ENCODE assay signal across 8 cellular contexts in the genomic region with DNA sequence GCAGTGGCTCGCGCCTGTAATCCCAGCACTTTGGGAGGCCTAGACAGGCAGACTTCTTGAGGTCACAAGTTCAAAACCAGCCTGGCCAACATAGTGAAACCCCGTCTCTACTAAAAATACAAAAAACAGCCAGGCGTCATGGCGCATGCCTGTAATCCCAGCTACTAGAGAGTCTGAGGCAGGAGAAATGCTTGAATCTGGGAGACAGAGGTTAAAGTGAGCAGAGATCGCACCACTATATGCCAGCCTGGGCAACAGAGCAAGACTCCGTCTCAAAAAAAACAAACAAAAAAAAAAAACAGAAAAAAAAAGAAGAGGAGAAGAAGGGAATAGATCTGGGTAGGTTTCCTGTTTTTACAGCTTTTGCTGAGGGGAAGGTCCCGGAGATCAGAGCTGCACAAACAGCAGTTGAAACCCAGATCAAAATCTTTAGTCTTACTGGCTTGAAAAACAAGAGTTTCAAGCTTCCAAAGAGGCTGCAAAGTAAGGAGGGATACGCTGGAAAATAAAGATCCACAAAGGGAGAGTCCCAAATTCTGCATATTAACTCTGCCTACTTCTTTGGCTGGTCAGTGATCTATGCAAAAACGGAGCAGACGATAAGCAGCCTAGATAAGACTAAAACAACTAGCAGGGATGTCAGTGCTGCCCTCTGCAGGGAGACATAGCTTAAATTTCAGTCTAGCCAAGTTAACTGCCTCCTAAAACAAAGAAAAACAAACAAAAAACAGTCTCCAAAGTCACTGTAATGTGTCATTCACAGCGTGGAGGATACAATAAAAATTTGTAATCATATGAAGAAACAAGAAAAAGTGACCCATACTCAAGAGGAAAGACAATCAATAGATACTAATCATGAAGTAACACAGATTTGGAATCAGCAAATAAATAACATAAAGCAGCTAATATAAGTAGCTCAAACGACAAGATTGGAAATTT.
DNase-seq lines count a peak whose midpoint lies in the region; ATAC-seq and TF ChIP-seq lines count a peak whose summit lies in the region.

No MANE protein-coding gene starts in this region.

- H3K4me1 Mint-ChIP-seq in osteocyte (ENCODE audit: unreplicated experiment) = peaks cover 27% of the 10 kb centered on the region

- peaks cover 10% of the 10 kb centered on the region for H3K9me3 Mint-ChIP-seq in osteocyte (ENCODE audit: unreplicated experiment)

- TF ChIP-seq CTCF in fibroblast of the aortic adventitia (IDR thresholded peaks at IDR 0.05; ENCODE audit: insufficient read depth, low read length) (peak; percentile 77), osteocyte (IDR thresholded peaks at IDR 0.05) (peak; percentile 64)

- no peaks in the 10 kb centered on the region for H3K27me3 Mint-ChIP-seq in osteocyte (ENCODE audit: unreplicated experiment)

- H3K4me3 Mint-ChIP-seq in osteocyte (ENCODE audit: unreplicated experiment) = no peak overlapping the region

- ATAC-seq in HG03354 (IDR thresholded peaks at IDR 0.05; ENCODE audit: poor library complexity, severe bottlenecking, unreplicated experiment) = no peak
- ATAC-seq in HG03521 (IDR thresholded peaks at IDR 0.05; ENCODE audit: unreplicated experiment) = no peak

- peak overlapping the region; percentile 77 for H3K27ac Mint-ChIP-seq in osteocyte (ENCODE audit: unreplicated experiment)

- H3K36me3 Mint-ChIP-seq in osteocyte (ENCODE audit: unreplicated experiment) = peaks cover 20% of the 10 kb centered on the region

- peak; percentile 43 for DNase-seq in SIG-M5 treated with dmso at 0.1 percent for 504 hours (lab: John Stamatoyannopoulos, UW; ENCODE audit: unreplicated experiment)
- no peak for DNase-seq in SIG-M5 (lab: John Stamatoyannopoulos, UW)
- peak; percentile 74 to 84 for DNase-seq in NCI-H526 (lab: John Stamatoyannopoulos, UW)
- DNase-seq in activated T-cell treated with anti-CD3 and anti-CD28 coated beads, Interleukin-2, amount 50 U/mL, for 1 hour = peak; percentile 36
- DNase-seq in fibroblast of the aortic adventitia (ENCODE audit: low read depth) = peak; percentile 74
- DNase-seq in osteocyte (ENCODE audit: extremely low spot score, unreplicated experiment) = no peak

- no peak overlapping the region for H3K4me3 ChIP-seq in fibroblast of the aortic adventitia (ENCODE audit: low read depth, low read length)

Comparison
In these comparisons a context has a peak if more than half of its experiments do, and no peak if none do; other contexts are left out.
1. DNase-seq: peak in SIG-M5 treated with dmso at 0.1 percent for 504 hours (single experiment), NCI-H526 (2 of 2), activated T-cell treated with anti-CD3 and anti-CD28 coated beads, Interleukin-2, amount 50 U/mL, for 1 hour (single experiment) and fibroblast of the aortic adventitia (single experiment); none in SIG-M5 (single experiment) and osteocyte (single experiment).